ENCODE assay signal across 12 cellular contexts in the genomic region with DNA sequence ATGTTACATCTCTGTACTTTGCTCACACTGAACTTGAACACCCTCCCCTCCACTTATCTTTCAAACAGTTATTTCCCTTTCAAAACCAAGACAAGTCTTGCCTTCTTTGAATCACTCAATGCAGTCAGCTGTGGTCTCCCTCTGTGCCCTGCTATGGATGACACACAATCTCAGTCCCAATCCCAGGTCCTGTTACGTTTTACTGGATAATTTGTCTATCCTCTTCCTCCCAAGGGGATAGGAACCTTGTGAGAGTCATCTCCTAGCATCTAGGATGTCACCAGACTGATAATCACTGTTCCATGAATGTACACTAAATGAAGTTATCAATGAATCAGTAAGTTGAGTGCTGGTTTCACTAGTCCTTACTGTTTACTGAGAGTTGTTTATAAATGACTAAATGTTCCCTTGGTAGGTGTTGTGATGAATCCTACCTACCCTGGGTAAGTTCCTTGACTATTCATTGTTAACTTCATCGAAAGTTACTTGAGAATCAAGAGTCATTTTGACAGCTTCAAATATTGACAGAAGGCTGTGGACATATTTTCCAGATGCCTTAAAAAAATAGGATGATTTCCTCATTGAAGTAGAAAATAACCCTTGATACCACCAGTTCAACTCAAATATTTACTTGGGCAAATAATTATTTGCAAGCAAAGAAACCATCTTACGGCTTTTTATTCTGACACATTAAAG.
DNase-seq lines count a peak whose midpoint lies in the region; ATAC-seq, FAIRE-seq and TF ChIP-seq lines count a peak whose summit lies in the region.
"Had no signal": no experiment of that assay in that cellular context is flagged by ENCODE, and none has a peak within 500 bp of the region (broad histone marks: within the 10 kb centered on the region; RNA-seq: fewer than 3 reads in every experiment).

No MANE protein-coding gene starts in this region.

- no peak for FAIRE-seq in HepG2 (lab: Jason Lieb, UNC)

- H3K18ac ChIP-seq in IMR-90 (ENCODE audit: low read depth, low read length) = peak overlapping the region; percentile 86; the same call in 1 of the 2 replicates

- peak overlapping the region; percentile 74 for H3K14ac ChIP-seq in IMR-90 (replicated peaks; ENCODE audit: low read depth, low read length)

- no peak overlapping the region for H3K27ac ChIP-seq in CD4-positive, alpha-beta T cell (ENCODE audit: low read depth, low read length)
- no peak overlapping the region; the same call in 1 of the 2 replicates for H3K27ac ChIP-seq in IMR-90 (ENCODE audit: insufficient read depth, low read length)
- H3K27ac ChIP-seq in HepG2 (ENCODE audit: extremely low read length, insufficient read depth, low read length) = peak overlapping the region; percentile 44
- H3K27ac ChIP-seq: KMS-11 had no signal

- no peak overlapping the region for H2AK9ac ChIP-seq in IMR-90 (replicated peaks; ENCODE audit: low read depth, low read length, poor library complexity)

- in situ Hi-C loops in IMR-90 (cut with MboI; ENCODE audit: low sequenced_read_pairs) = no loop called here
- in situ Hi-C loops in HepG2 (cut with HindIII; ENCODE audit: extremely low pct_ligation_motif_present, low pct_unique_long_range_greater_than_20kb) = no loop called here

- dilution Hi-C loops in IMR-90 (cut with HindIII; ENCODE audit: low sequenced_read_pairs, unreplicated experiment) = no loop called here

- no peak for DNase-seq in CD4-positive, alpha-beta T cell
- DNase-seq in IMR-90 (no peak), HepG2 (ENCODE audit: low spot score) (peak; percentile 58), NK-92 (lab: John Stamatoyannopoulos, UW; ENCODE audit: unreplicated experiment) (no peak), HEK293T (ENCODE audit: extremely low spot score) (no peak), RKO (ENCODE audit: low spot score) (no peak), C1 segment of cervical spinal cord (lab: John Stamatoyannopoulos, UW) (no peak)

- TF ChIP-seq POLR2A in IMR-90 (IDR thresholded peaks at IDR 0.05; ENCODE audit: low read depth, low read length) (no peak), HepG2 (IDR thresholded peaks at IDR 0.05; ENCODE audit: insufficient read depth in 1 of 2, low read depth in 2 of 2, low read length in 2 of 2) (no peak)

- H3K4me1 ChIP-seq in IMR-90 (ENCODE audit: control insufficient read depth, insufficient read depth, low read length) (peaks cover 36% of the 10 kb centered on the region), HepG2 (ENCODE audit: insufficient read depth, low read length) (peaks cover 66% of the 10 kb centered on the region)

- peak overlapping the region; percentile 84 for H3K23ac ChIP-seq in IMR-90 (ENCODE audit: low read depth, low read length)

- no peak overlapping the region for H3K4me2 ChIP-seq in IMR-90 (ENCODE audit: low read depth, low read length)
- peak overlapping the region; percentile 5; the same call in 1 of the 2 replicates for H3K4me2 ChIP-seq in HepG2 (ENCODE audit: low read depth, low read length)
- H3K4me2 ChIP-seq: KMS-11 had no signal

- peak overlapping the region; percentile 79 for H2BK5ac ChIP-seq in IMR-90 (ENCODE audit: low read depth, low read length, poor library complexity, severe bottlenecking)

- TF ChIP-seq CTCF in CD4-positive, alpha-beta T cell (IDR thresholded peaks at IDR 0.05) = no peak
- no peak for TF ChIP-seq CTCF in IMR-90 (conservative IDR thresholded peaks at IDR 0.05; ENCODE audit: low read depth, low read length)
- no peak for TF ChIP-seq CTCF in HepG2 (CRISPR knock-in tag; IDR thresholded peaks at IDR 0.05)

- CTCF ChIA-PET in CD4-positive, alpha-beta T cell (lab: Charles Lee) = interaction anchor here (1.4 kb wide), 1 partner anchor 20 kb away, joined by 4 read pairs; no protein-coding TSS in a partner anchor
- CTCF ChIA-PET in IMR-90 (lab: Yijun Ruan, JAX) (interaction anchor here (1.0 to 1.2 kb wide), 2 partner anchors 15 to 260 kb away, joined by 3 read pairs; no protein-coding TSS in a partner anchor), HepG2 (lab: Yijun Ruan, JAX; ENCODE audit: low intra/inter-chr PET ratio, low total read pairs) (no interaction called here), HEK293T (lab: Yijun Ruan, JAX) (no interaction called here)

- H3K9me1 ChIP-seq in IMR-90 (ENCODE audit: insufficient read depth, low read length) = peaks cover 35% of the 10 kb centered on the region

- H3K4ac ChIP-seq in IMR-90 (ENCODE audit: low read depth, low read length) = peak overlapping the region; percentile 79

- TF ChIP-seq EP300 in HepG2 (IDR thresholded peaks at IDR 0.05; ENCODE audit: low read depth in 2 of 2, low read length in 2 of 2) = peak in 1 of 2 experiments; percentile 34; a peak in 1 of 4 replicates
- TF ChIP-seq EP300 in HepG2 (CRISPR knock-in tag; IDR thresholded peaks at IDR 0.05; ENCODE audit: borderline replicate concordance) = no peak

- no peaks in the 10 kb centered on the region for H3K27me3 ChIP-seq in CD4-positive, alpha-beta T cell (ENCODE audit: control insufficient read depth, insufficient read depth, low read length)
- H3K27me3 ChIP-seq in IMR-90 (ENCODE audit: control insufficient read depth, insufficient read depth, low read length) = no peaks in the 10 kb centered on the region
- H3K27me3 ChIP-seq in HepG2 (ENCODE audit: control insufficient read depth in 1 of 2, insufficient read depth in 2 of 2, low read length in 2 of 2) = no peaks in the 10 kb centered on the region

- no peak for TF ChIP-seq RAD21 in IMR-90 (IDR thresholded peaks at IDR 0.05; ENCODE audit: low read length)
- no peak for TF ChIP-seq RAD21 in HepG2 (CRISPR knock-in tag; IDR thresholded peaks at IDR 0.05)

- no peaks in the 10 kb centered on the region for H3K79me2 ChIP-seq in HepG2 (ENCODE audit: insufficient read depth, low read length)

- H2AFZ ChIP-seq in IMR-90 (replicated peaks; ENCODE audit: low read length, poor library complexity) (no peak overlapping the region), HepG2 (ENCODE audit: low read length) (no peak overlapping the region)

- H3K36me3 ChIP-seq in IMR-90 (ENCODE audit: control insufficient read depth, insufficient read depth, low read length) = no peaks in the 10 kb centered on the region
- no peaks in the 10 kb centered on the region for H3K36me3 ChIP-seq in HepG2 (replicated peaks in 1 of 2; ENCODE audit: control insufficient read depth in 1 of 2, insufficient read depth in 2 of 2, low read length in 2 of 2)

- H2AK5ac ChIP-seq in IMR-90 (ENCODE audit: low read depth, low read length) = peak overlapping the region; percentile 74

- H3K56ac ChIP-seq in IMR-90 (ENCODE audit: extremely low read depth, insufficient read depth, low read length) = no peak overlapping the region; the same call in 1 of the 2 replicates

- H3K27me3 Mint-ChIP-seq in CD4-positive, alpha-beta T cell = no peaks in the 10 kb centered on the region
- no peaks in the 10 kb centered on the region for H3K27me3 Mint-ChIP-seq in activated T-helper 17 cell treated with anti-CD3 and anti-CD28 coated beads, Interleukin-2, amount 50 U/mL, for 72 hours

- peak overlapping the region; percentile 12 to 77; a peak in 3 of 4 replicates for H4K8ac ChIP-seq in IMR-90 (ENCODE audit: low read depth in 2 of 2, low read length in 2 of 2)

- H3K27ac Mint-ChIP-seq in CD4-positive, alpha-beta T cell = peak overlapping the region; percentile 1
- peak overlapping the region; percentile 89 for H3K27ac Mint-ChIP-seq in activated T-helper 17 cell treated with anti-CD3 and anti-CD28 coated beads, Interleukin-2, amount 50 U/mL, for 72 hours

- no peak overlapping the region for H3K4me3 ChIP-seq in IMR-90 (ENCODE audit: insufficient read depth, low read depth, low read length)
- H3K4me3 ChIP-seq in HepG2 (replicated peaks in 1 of 3; ENCODE audit: insufficient read depth in 1 of 3, low read depth in 2 of 3, low read length in 3 of 3) = no peak overlapping the region

- H3K9me3 Mint-ChIP-seq in CD4-positive, alpha-beta T cell = no peaks in the 10 kb centered on the region
- H3K9me3 Mint-ChIP-seq in activated T-helper 17 cell treated with anti-CD3 and anti-CD28 coated beads, Interleukin-2, amount 50 U/mL, for 72 hours = no peaks in the 10 kb centered on the region

- H3K4me1 Mint-ChIP-seq in CD4-positive, alpha-beta T cell (ENCODE audit: low read depth) = peaks cover 66% of the 10 kb centered on the region
- peaks cover 37% of the 10 kb centered on the region for H3K4me1 Mint-ChIP-seq in activated T-helper 17 cell treated with anti-CD3 and anti-CD28 coated beads, Interleukin-2, amount 50 U/mL, for 72 hours

- peak overlapping the region; percentile 85 for H2BK120ac ChIP-seq in IMR-90 (ENCODE audit: low read depth, low read length)

- peak overlapping the region; percentile 69 for H2BK15ac ChIP-seq in IMR-90 (ENCODE audit: low read depth, low read length)

- POLR2A ChIA-PET in CD4-positive, alpha-beta T cell (lab: Charles Lee) = no interaction called here
- POLR2A ChIA-PET in IMR-90 (lab: Charles Lee; ENCODE audit: unreplicated experiment) = no interaction called here
- POLR2A ChIA-PET in HepG2 (lab: Yijun Ruan, JAX) = no interaction called here
- POLR2A ChIA-PET in HEK293T (lab: Yijun Ruan, JAX) = no interaction called here

- H3K9me3 ChIP-seq in CD4-positive, alpha-beta T cell (ENCODE audit: control insufficient read depth, low read length) = no peaks in the 10 kb centered on the region
- H3K9me3 ChIP-seq in IMR-90 (ENCODE audit: control insufficient read depth, insufficient read depth, low read length) (peaks cover 2% of the 10 kb centered on the region; the same call in 1 of the 2 replicates), HepG2 (ENCODE audit: low read length) (no peaks in the 10 kb centered on the region)

- no CpG with 5 or more reads among the region's 3 CpGs for WGBS in IMR-90 (ENCODE audit: extremely low coverage in 2 of 2, insufficient read length in 1 of 2), 2 experiments
- WGBS in HepG2 (ENCODE audit: low lambda C conversion rate) = 40% methylated on average over 3 of the region's 3 CpGs

- intact Hi-C loops in CD4-positive, alpha-beta T cell (cut with DNase I, micrococcal nuclease) = no loop called here
- intact Hi-C loops in IMR-90 (cut with micrococcal nuclease) (no loop called here), HepG2 (cut with micrococcal nuclease; ENCODE audit: unreplicated experiment) (loop anchor here (5.0 to 10.0 kb wide), 2 partner anchors 40 to 83 kb away; no protein-coding TSS in a partner anchor)

- no peak overlapping the region for H3K4me3 Mint-ChIP-seq in CD4-positive, alpha-beta T cell
- peak overlapping the region; percentile 56 for H3K4me3 Mint-ChIP-seq in activated T-helper 17 cell treated with anti-CD3 and anti-CD28 coated beads, Interleukin-2, amount 50 U/mL, for 72 hours
- H3K4me3 Mint-ChIP-seq: CD14-positive monocyte had no signal

- peaks cover 47 to 66% of the 10 kb centered on the region in 2 experiments for H3K79me1 ChIP-seq in IMR-90 (ENCODE audit: low read depth in 1 of 2, low read length in 2 of 2)

- H2BK20ac ChIP-seq in IMR-90 (ENCODE audit: low read depth, low read length) = peak overlapping the region; percentile 87

- H3K9ac ChIP-seq in IMR-90 (ENCODE audit: low read depth, low read length) (no peak overlapping the region), HepG2 (ENCODE audit: insufficient read depth, low read depth, low read length) (no peak overlapping the region)
- H3K9ac ChIP-seq: KMS-11 had no signal

- H4K20me1 ChIP-seq in IMR-90 (ENCODE audit: insufficient read depth, low read length) (no peaks in the 10 kb centered on the region; the same call in 1 of the 2 replicates), HepG2 (ENCODE audit: insufficient read depth, low read length) (no peaks in the 10 kb centered on the region)

- H4K5ac ChIP-seq in IMR-90 (ENCODE audit: low read depth, low read length) = peak overlapping the region; percentile 81; the same call in 1 of the 2 replicates

- ATAC-seq in CD4-positive, alpha-beta T cell (ENCODE audit: poor library complexity) = no peak
- no peak for ATAC-seq in IMR-90 (ENCODE audit: low read depth)
- ATAC-seq in activated T-helper 17 cell treated with anti-CD3 and anti-CD28 coated beads, Interleukin-2, amount 50 U/mL, for 72 hours (replicated peaks) = peak; percentile 88
- no peak; the same call in 1 of the 3 replicates for ATAC-seq in HepG2
- ATAC-seq: Right ventricle myocardium inferior, sciatic nerve had no signal

- peaks cover 35% of the 10 kb centered on the region for H3K36me3 Mint-ChIP-seq in CD4-positive, alpha-beta T cell (ENCODE audit: low read depth)
- peaks cover 6% of the 10 kb centered on the region for H3K36me3 Mint-ChIP-seq in activated T-helper 17 cell treated with anti-CD3 and anti-CD28 coated beads, Interleukin-2, amount 50 U/mL, for 72 hours (ENCODE audit: low read depth)

- BruUV-seq in IMR-90 (replicated peaks; lab: Mats Ljungman, UMichigan) (no TSS peak), HepG2 (replicated peaks; lab: Mats Ljungman, UMichigan) (no TSS peak)

- peak overlapping the region; percentile 49 for H4K91ac ChIP-seq in IMR-90 (ENCODE audit: insufficient read depth, low read depth, low read length)

Comparison
In these comparisons a context has a peak if more than half of its experiments do, and no peak if none do; other contexts are left out.
1. CTCF ChIA-PET loops: an anchor here in CD4-positive, alpha-beta T cell (1.4 kb wide) and IMR-90 (1.0 to 1.2 kb wide); none called in HepG2 and HEK293T.